Comparison of ENCODE assay signal across 8 cellular contexts in genomic region chr11:1298695-1299492, GRCh38. TPM values are rescaled to one million over a fixed set of nuclear protein-coding genes. Genes with fewer than 3 reads are reported as not detected.
DNase-seq lines count a peak whose midpoint lies in the region; ATAC-seq, FAIRE-seq and TF ChIP-seq lines count a peak whose summit lies in the region.

No MANE protein-coding gene starts in this region.

- no peak overlapping the region for H3K18ac ChIP-seq in H9 (ENCODE audit: insufficient read length, low read depth, low read length)

- H3T11ph ChIP-seq in H9 (ENCODE audit: low read length): no peak overlapping the region

- H2BK15ac ChIP-seq in H9 (ENCODE audit: low read depth, low read length): no peak overlapping the region

- H3K79me2 ChIP-seq in H9 (ENCODE audit: insufficient read depth, low read length): peaks cover 1% of the 10 kb centered on the region; the same call in 1 of the 2 replicates

- H4K91ac ChIP-seq in H9 (ENCODE audit: insufficient read length, low read depth, low read length): no peak overlapping the region

- H3K4me1 Mint-ChIP-seq in H9: peaks cover 21 to 32% of the 10 kb centered on the region in 2 experiments
- H3K4me1 Mint-ChIP-seq in glutamatergic neuron (ENCODE audit: low read depth, unreplicated experiment): peaks cover 17% of the 10 kb centered on the region
- peaks cover 17% of the 10 kb centered on the region for H3K4me1 Mint-ChIP-seq in activated T-cell treated with anti-CD3 and anti-CD28 coated beads, Interleukin-2, amount 50 U/mL, for 4 hours (ENCODE audit: low read depth)

- peak; percentile 61 for FAIRE-seq in pancreas (lab: Jason Lieb, UNC)

- no peak overlapping the region for H3K4me3 Mint-ChIP-seq in H9
- H3K4me3 Mint-ChIP-seq in glutamatergic neuron (ENCODE audit: unreplicated experiment): peak overlapping the region; percentile 26
- no peak overlapping the region for H3K4me3 Mint-ChIP-seq in activated T-cell treated with anti-CD3 and anti-CD28 coated beads, Interleukin-2, amount 50 U/mL, for 4 hours

- H2BK20ac ChIP-seq in H9 (ENCODE audit: low read depth, low read length, poor library complexity, severe bottlenecking): no peak overlapping the region

- ATAC-seq in pancreas (peak; percentile 66 to 86 (median 80)), GM18867 (IDR thresholded peaks at IDR 0.05; ENCODE audit: unreplicated experiment) (no peak), GM19397 (IDR thresholded peaks at IDR 0.05; ENCODE audit: unreplicated experiment) (no peak)
- no peak for ATAC-seq in activated T-cell treated with anti-CD3 and anti-CD28 coated beads, Interleukin-2, amount 50 U/mL, for 4 hours

- no peaks in the 10 kb centered on the region for H3K23me2 ChIP-seq in H9 (ENCODE audit: insufficient read length, low read depth, low read length, poor library complexity, severe bottlenecking)

- H3K9me3 ChIP-seq in H9 (ENCODE audit: control insufficient read depth, low read depth, low read length): no peaks in the 10 kb centered on the region
- no peaks in the 10 kb centered on the region for H3K9me3 ChIP-seq in pancreas

- no peaks in the 10 kb centered on the region for H4K20me1 ChIP-seq in H9 (ENCODE audit: control insufficient read depth, insufficient read depth, insufficient read length)

- no peak overlapping the region for H2AFZ ChIP-seq in H9 (ENCODE audit: low read length)

- H4K8ac ChIP-seq in H9 (replicated peaks; ENCODE audit: insufficient read length, low read depth, low read length): no peak overlapping the region

- H2BK120ac ChIP-seq in H9 (ENCODE audit: low read depth, low read length, poor library complexity, severe bottlenecking): no peak overlapping the region

- no peaks in the 10 kb centered on the region; the same call in 1 of the 2 replicates for H3K4me1 ChIP-seq in H9 (ENCODE audit: insufficient read depth, low read length)
- peaks cover 58 to 69% (median 67%) of the 10 kb centered on the region in 3 donors for H3K4me1 ChIP-seq in pancreas

- no peak overlapping the region for H3K4me3 ChIP-seq in pancreas

- intact Hi-C loops in pancreas (cut with DNase I): no loop called here

- H3K4me2 ChIP-seq in H9 (ENCODE audit: insufficient read depth, insufficient read length, low read length): no peak overlapping the region

- H3K27ac ChIP-seq in H9 (ENCODE audit: insufficient read length, low read depth, low read length) (no peak overlapping the region), pancreas (peak overlapping the region; percentile 58 to 79 (median 68))

- H3K56ac ChIP-seq in H9 (ENCODE audit: insufficient read length, low read depth, low read length): no peak overlapping the region

- peaks cover 2 to 12% (median 5%) of the 10 kb centered on the region in 3 experiments; a peak in 4 of 7 replicates for H3K36me3 Mint-ChIP-seq in H9 (ENCODE audit: insufficient read depth in 1 of 3, low read depth in 3 of 3)
- H3K36me3 Mint-ChIP-seq in glutamatergic neuron (ENCODE audit: unreplicated experiment): no peaks in the 10 kb centered on the region
- H3K36me3 Mint-ChIP-seq in activated T-cell treated with anti-CD3 and anti-CD28 coated beads, Interleukin-2, amount 50 U/mL, for 4 hours (ENCODE audit: insufficient read depth): peaks cover 6% of the 10 kb centered on the region

- H3K14ac ChIP-seq in H9 (ENCODE audit: insufficient read depth, low read length): no peak overlapping the region

- H3K27me3 ChIP-seq in H9 (ENCODE audit: insufficient read depth, low read length): no peaks in the 10 kb centered on the region
- H3K27me3 ChIP-seq in pancreas: no peaks in the 10 kb centered on the region

- no peaks in the 10 kb centered on the region for H3K27me3 Mint-ChIP-seq in H9 (ENCODE audit: low read depth)
- H3K27me3 Mint-ChIP-seq in glutamatergic neuron (ENCODE audit: unreplicated experiment): peaks cover 4% of the 10 kb centered on the region
- no peaks in the 10 kb centered on the region for H3K27me3 Mint-ChIP-seq in activated T-cell treated with anti-CD3 and anti-CD28 coated beads, Interleukin-2, amount 50 U/mL, for 4 hours (ENCODE audit: low read depth)

- no peak for TF ChIP-seq CTCF in H9 (conservative IDR thresholded peaks at IDR 0.05)
- TF ChIP-seq CTCF in glutamatergic neuron (IDR thresholded peaks at IDR 0.05; ENCODE audit: partially characterized antibody, unreplicated experiment): no peak
- no peak for TF ChIP-seq CTCF in pancreas (IDR thresholded peaks at IDR 0.05)

- H3K79me1 ChIP-seq in H9 (ENCODE audit: insufficient read depth, low read depth, low read length, poor library complexity, severe bottlenecking): peaks cover 14% of the 10 kb centered on the region

- WGBS in H9 (ENCODE audit: extremely low coverage, insufficient read length, low lambda C conversion rate): no CpG with 5 or more reads among the region's 32 CpGs
- WGBS in pancreas, 2 donors: 35 to 40% methylated on average over 32 of the region's 32 CpGs

- no peak overlapping the region for H2BK12ac ChIP-seq in H9 (ENCODE audit: insufficient read length, low read depth, low read length)

- H3K9me3 Mint-ChIP-seq in H9: no peaks in the 10 kb centered on the region
- peaks cover 1% of the 10 kb centered on the region for H3K9me3 Mint-ChIP-seq in glutamatergic neuron (ENCODE audit: unreplicated experiment)
- H3K9me3 Mint-ChIP-seq in activated T-cell treated with anti-CD3 and anti-CD28 coated beads, Interleukin-2, amount 50 U/mL, for 4 hours: no peaks in the 10 kb centered on the region

- no peak overlapping the region for H3K23ac ChIP-seq in H9 (ENCODE audit: insufficient read length, low read depth, low read length)

- H3K36me3 ChIP-seq in pancreas: peaks cover 0 to 9% (median 0%) of the 10 kb centered on the region in 3 donors

- no peak overlapping the region for H3K9ac ChIP-seq in H9 (ENCODE audit: extremely low read depth, insufficient read length, low read length)

- peak overlapping the region in 2 of 3 experiments; percentile 7 to 37; a peak in 4 of 7 replicates for H3K27ac Mint-ChIP-seq in H9
- peak overlapping the region; percentile 4 for H3K27ac Mint-ChIP-seq in glutamatergic neuron (ENCODE audit: unreplicated experiment)

- no peak overlapping the region for H4K5ac ChIP-seq in H9 (ENCODE audit: insufficient read length, low read depth, low read length)

- H2BK5ac ChIP-seq in H9 (ENCODE audit: insufficient read length, low read length): no peak overlapping the region

- no peak overlapping the region for H2AK5ac ChIP-seq in H9 (ENCODE audit: insufficient read length, low read length)

- H3K4ac ChIP-seq in H9 (ENCODE audit: low read depth, low read length): no peak overlapping the region

- DNase-seq in H9 (peak; percentile 49), SHP77 treated with DMSO at 0.1 percent for 48 hours (lab: John Stamatoyannopoulos, UW) (peak; percentile 5), glutamatergic neuron (peak; percentile 28), pancreas (peak; percentile 82 to 91 (median 88)), NCI-H1105 (lab: John Stamatoyannopoulos, UW) (no peak)
- no peak for DNase-seq in activated T-cell treated with anti-CD3 and anti-CD28 coated beads, Interleukin-2, amount 50 U/mL, for 4 hours

RNA-seq across cellular contexts. Expression of gene TOLLIP, which starts 10.5 kb away (rescaled TPM):
- total RNA-seq in H9 (2021) (32.3 and 32.4 TPM in 2 replicates), glutamatergic neuron (ENCODE audit: unreplicated experiment) (67.5 TPM), pancreas (10 to 100 TPM; 41.6 to 69.8 (median 54.0) TPM)
- polyA plus RNA-seq in pancreas: 10 to 100 TPM; 35.2 to 35.6 TPM
- total RNA-seq in activated T-cell treated with anti-CD3 and anti-CD28 coated beads, Interleukin-2, amount 50 U/mL, for 4 hours: 10 to 100 TPM; 38.0 to 45.9 (median 44.3) TPM

Comparison
In these comparisons a context has a peak if more than half of its experiments do, and no peak if none do; other contexts are left out.
1. DNase-seq: peak in H9 (single experiment), SHP77 treated with DMSO at 0.1 percent for 48 hours (single experiment), glutamatergic neuron (single experiment) and pancreas (6 of 6); none in NCI-H1105 (single experiment) and activated T-cell treated with anti-CD3 and anti-CD28 coated beads, Interleukin-2, amount 50 U/mL, for 4 hours (single experiment).
2. ATAC-seq: peak in pancreas (4 of 4); none in GM18867 (single experiment), activated T-cell treated with anti-CD3 and anti-CD28 coated beads, Interleukin-2, amount 50 U/mL, for 4 hours (0 of 2) and GM19397 (single experiment).